ENCODE assay signal across 9 cellular contexts in genomic region chr17:41863074-41863843, GRCh38. TPM values are rescaled to one million over a fixed set of nuclear protein-coding genes. Genes with fewer than 3 reads are reported as not detected.
DNase-seq lines count a peak whose midpoint lies in the region; ATAC-seq and TF ChIP-seq lines count a peak whose summit lies in the region.
"Had no signal": no experiment of that assay in that cellular context is flagged by ENCODE, and none has a peak within 500 bp of the region (broad histone marks: within the 10 kb centered on the region; RNA-seq: fewer than 3 reads in every experiment).

No MANE protein-coding gene starts in this region.

- no peaks in the 10 kb centered on the region for H3K9me3 ChIP-seq in HAP-1

- no peak for ATAC-seq in HG02623 (IDR thresholded peaks at IDR 0.05; ENCODE audit: unreplicated experiment)
- no peak for ATAC-seq in HG03565 (IDR thresholded peaks at IDR 0.05; ENCODE audit: unreplicated experiment)

- in situ Hi-C loops in HAP-1 (cut with MboI; ENCODE audit: low sequenced_read_pairs), result no loop called here

- TF ChIP-seq CTCF in epithelial cell of proximal tubule (conservative IDR thresholded peaks at IDR 0.05; ENCODE audit: low read depth, low read length), result no peak

- H3K4me3 ChIP-seq in HAP-1 (peak overlapping the region; percentile 99), epithelial cell of proximal tubule (ENCODE audit: low read depth, low read length) (peak overlapping the region; percentile 93)

- peaks cover 24% of the 10 kb centered on the region for H3K36me3 ChIP-seq in HAP-1 (replicated peaks)

- DNase-seq in HAP-1 (ENCODE audit: low spot score in 2 of 2), result no peak
- DNase-seq in T-helper 9 cell, result peak; percentile 6
- DNase-seq in epithelial cell of proximal tubule (ENCODE audit: low read depth), result no peak
- peak; percentile 2 to 28 for DNase-seq in stimulated activated CD4-positive, alpha-beta T cell treated with anti-CD3 and anti-CD28 coated beads, Interleukin-4, amount 100 ng/mL, for 4 hours
- DNase-seq in foreskin melanocyte, result no peak
- no peak for DNase-seq in OCI-M2 (lab: John Stamatoyannopoulos, UW; ENCODE audit: unreplicated experiment)

- H3K4me1 ChIP-seq in HAP-1, result peaks cover 13% of the 10 kb centered on the region

- no peaks in the 10 kb centered on the region for H3K27me3 ChIP-seq in HAP-1 (ENCODE audit: low read depth)

RNA-seq across cellular contexts. Expression of gene KLHL11, which starts 2.0 kb away (rescaled TPM):
- total RNA-seq in epithelial cell of proximal tubule, result 12.3 and 13.8 TPM in 2 replicates

RNA-seq across cellular contexts. Expression of gene KLHL10, which starts 25.6 kb away (rescaled TPM):
- not detected in 2 replicates for total RNA-seq in epithelial cell of proximal tubule
- total RNA-seq: RPMI7951 had no signal

RNA-seq across cellular contexts. Expression of gene NT5C3B, which starts 27.2 kb away (rescaled TPM):
- 67.6 and 70.8 TPM in 2 replicates for total RNA-seq in epithelial cell of proximal tubule

RNA-seq across cellular contexts. Expression of gene FKBP10, which starts 50.5 kb away (rescaled TPM):
- 106 and 143 TPM in 2 replicates for total RNA-seq in epithelial cell of proximal tubule

RNA-seq across cellular contexts. Expression of gene P3H4, which starts 51.5 kb away (rescaled TPM):
- 47.8 and 55.5 TPM in 2 replicates for total RNA-seq in epithelial cell of proximal tubule

Comparison
In these comparisons a context has a peak if more than half of its experiments do, and no peak if none do; other contexts are left out.
1. DNase-seq: peak in T-helper 9 cell (single experiment) and stimulated activated CD4-positive, alpha-beta T cell treated with anti-CD3 and anti-CD28 coated beads, Interleukin-4, amount 100 ng/mL, for 4 hours (2 of 2); none in HAP-1 (0 of 2), epithelial cell of proximal tubule (single experiment), foreskin melanocyte (single experiment) and OCI-M2 (single experiment).